1 cellular context compared by ENCODE assay signal in the genomic region with DNA sequence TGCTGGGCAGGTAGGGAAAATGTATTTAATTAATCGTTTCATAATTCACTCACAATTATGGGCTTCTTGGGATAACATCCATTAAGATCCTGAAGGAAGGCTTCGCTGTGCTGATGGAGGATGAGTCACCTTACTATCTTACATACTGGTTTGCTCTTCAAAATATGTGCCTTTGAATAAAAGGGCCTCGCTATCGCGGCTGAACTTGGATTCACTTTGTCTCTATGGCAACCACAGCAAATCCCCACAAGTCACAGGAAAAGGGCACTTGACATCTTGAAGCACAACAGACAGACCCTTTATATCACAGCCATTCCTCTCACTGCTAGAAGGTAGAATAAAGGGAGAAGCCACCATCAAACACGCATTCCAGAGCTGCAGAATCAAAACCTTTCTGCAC.
TF ChIP-seq lines count a peak whose summit lies in the region.

No MANE protein-coding gene starts in this region.

TF ChIP-seq in GM23338, 12 proteins besides CTCF, POLR2A, EP300 and RAD21 (continued from another document):
- no peak for TF ChIP-seq POLR2AphosphoS5 (IDR thresholded peaks at IDR 0.05; ENCODE audit: low read depth)
- no peak for TF ChIP-seq ZNF331 (CRISPR knock-in tag; IDR thresholded peaks at IDR 0.05; ENCODE audit: low read depth)
- TF ChIP-seq STAT1 (IDR thresholded peaks at IDR 0.05; ENCODE audit: unreplicated experiment) = no peak
- TF ChIP-seq, protein P1, sequence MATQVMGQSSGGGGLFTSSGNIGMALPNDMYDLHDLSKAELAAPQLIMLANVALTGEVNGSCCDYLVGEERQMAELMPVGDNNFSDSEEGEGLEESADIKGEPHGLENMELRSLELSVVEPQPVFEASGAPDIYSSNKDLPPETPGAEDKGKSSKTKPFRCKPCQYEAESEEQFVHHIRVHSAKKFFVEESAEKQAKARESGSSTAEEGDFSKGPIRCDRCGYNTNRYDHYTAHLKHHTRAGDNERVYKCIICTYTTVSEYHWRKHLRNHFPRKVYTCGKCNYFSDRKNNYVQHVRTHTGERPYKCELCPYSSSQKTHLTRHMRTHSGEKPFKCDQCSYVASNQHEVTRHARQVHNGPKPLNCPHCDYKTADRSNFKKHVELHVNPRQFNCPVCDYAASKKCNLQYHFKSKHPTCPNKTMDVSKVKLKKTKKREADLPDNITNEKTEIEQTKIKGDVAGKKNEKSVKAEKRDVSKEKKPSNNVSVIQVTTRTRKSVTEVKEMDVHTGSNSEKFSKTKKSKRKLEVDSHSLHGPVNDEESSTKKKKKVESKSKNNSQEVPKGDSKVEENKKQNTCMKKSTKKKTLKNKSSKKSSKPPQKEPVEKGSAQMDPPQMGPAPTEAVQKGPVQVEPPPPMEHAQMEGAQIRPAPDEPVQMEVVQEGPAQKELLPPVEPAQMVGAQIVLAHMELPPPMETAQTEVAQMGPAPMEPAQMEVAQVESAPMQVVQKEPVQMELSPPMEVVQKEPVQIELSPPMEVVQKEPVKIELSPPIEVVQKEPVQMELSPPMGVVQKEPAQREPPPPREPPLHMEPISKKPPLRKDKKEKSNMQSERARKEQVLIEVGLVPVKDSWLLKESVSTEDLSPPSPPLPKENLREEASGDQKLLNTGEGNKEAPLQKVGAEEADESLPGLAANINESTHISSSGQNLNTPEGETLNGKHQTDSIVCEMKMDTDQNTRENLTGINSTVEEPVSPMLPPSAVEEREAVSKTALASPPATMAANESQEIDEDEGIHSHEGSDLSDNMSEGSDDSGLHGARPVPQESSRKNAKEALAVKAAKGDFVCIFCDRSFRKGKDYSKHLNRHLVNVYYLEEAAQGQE (IDR thresholded peaks at IDR 0.05; ENCODE audit: unreplicated experiment) = no peak
